In the genomic region with DNA sequence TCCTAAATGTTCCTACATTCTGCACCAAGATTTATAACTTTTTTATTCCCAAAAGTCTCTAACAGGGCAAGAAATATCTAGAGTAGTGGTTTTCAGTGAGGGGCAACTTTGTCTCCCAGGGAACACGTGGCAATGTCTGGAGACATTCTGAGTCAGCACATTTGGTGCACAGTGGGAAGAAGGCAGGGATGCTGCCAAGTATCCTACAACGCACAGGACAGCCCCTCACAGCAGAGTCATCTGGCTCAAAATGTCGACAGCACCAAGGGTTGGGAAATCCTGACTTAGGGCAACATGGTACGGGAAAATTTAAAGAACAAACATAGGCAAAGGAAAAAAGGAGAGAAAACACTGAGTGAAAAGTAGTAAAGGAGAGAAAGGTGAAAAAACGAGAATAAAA, we compare ENCODE assay signal across 24 cellular contexts.
DNase-seq lines count a peak whose midpoint lies in the region; ATAC-seq, FAIRE-seq and TF ChIP-seq lines count a peak whose summit lies in the region.
"Had no signal": no experiment of that assay in that cellular context is flagged by ENCODE, and none has a peak within 500 bp of the region (broad histone marks: within the 10 kb centered on the region; RNA-seq: fewer than 3 reads in every experiment).

No MANE protein-coding gene starts in this region.

- H3F3A ChIP-seq in smooth muscle cell (ENCODE audit: low read depth) = peaks cover 4% of the 10 kb centered on the region

- H3K4me1 ChIP-seq in astrocyte (ENCODE audit: insufficient read depth, low read length) = peaks cover 56% of the 10 kb centered on the region
- H3K4me1 ChIP-seq in smooth muscle cell (ENCODE audit: low read depth) = peaks cover 2% of the 10 kb centered on the region

- no peaks in the 10 kb centered on the region for H3K9me3 ChIP-seq in astrocyte (ENCODE audit: insufficient read depth, low read depth, low read length)
- no peaks in the 10 kb centered on the region for H3K9me3 ChIP-seq in smooth muscle cell (replicated peaks; ENCODE audit: low read depth)
- H3K9me3 ChIP-seq: BLaER1 treated with 17β-estradiol and CSF1 and Interleukin-3, amounts not matched to agents 10 nM and 100 nM; mucosa of descending colon; thoracic aorta had no signal

- H3K27ac ChIP-seq in astrocyte (ENCODE audit: low read depth, low read length) = peak overlapping the region; percentile 91
- peak overlapping the region; percentile 79 for H3K27ac ChIP-seq in smooth muscle cell (ENCODE audit: low read depth)
- H3K27ac ChIP-seq: BLaER1 treated with 17β-estradiol and CSF1 and Interleukin-3, amounts not matched to agents 10 nM and 100 nM; thoracic aorta had no signal

- H3K36me3 Mint-ChIP-seq in astrocyte (ENCODE audit: low read depth, unreplicated experiment) = peaks cover 15% of the 10 kb centered on the region

- H4K20me1 ChIP-seq in astrocyte (ENCODE audit: insufficient read depth, low read length) (no peaks in the 10 kb centered on the region), smooth muscle cell (ENCODE audit: low read depth) (peaks cover 7% of the 10 kb centered on the region)

- no peak overlapping the region for H3K4me3 Mint-ChIP-seq in astrocyte (ENCODE audit: unreplicated experiment)
- H3K4me3 Mint-ChIP-seq: IgD-negative memory B cell had no signal

- H3K79me2 ChIP-seq in astrocyte (ENCODE audit: insufficient read depth, low read length) (peaks cover 29% of the 10 kb centered on the region), smooth muscle cell (ENCODE audit: low read depth) (no peaks in the 10 kb centered on the region)

- H3K27me3 Mint-ChIP-seq in astrocyte (ENCODE audit: low read depth, unreplicated experiment) = no peaks in the 10 kb centered on the region
- H3K27me3 Mint-ChIP-seq: IgD-negative memory B cell had no signal

- FAIRE-seq in astrocyte (lab: Jason Lieb, UNC) = no peak
- no peak for FAIRE-seq in urothelium cell line (lab: Jason Lieb, UNC)
- FAIRE-seq: H1 had no signal

- H3K4me3 ChIP-seq in astrocyte (ENCODE audit: insufficient read depth, low read depth, low read length) = no peak overlapping the region
- no peak overlapping the region for H3K4me3 ChIP-seq in smooth muscle cell
- H3K4me3 ChIP-seq: BLaER1 treated with 17β-estradiol and CSF1 and Interleukin-3, amounts not matched to agents 10 nM and 100 nM; mucosa of descending colon; thoracic aorta had no signal

- no peak for TF ChIP-seq CTCF in astrocyte (IDR thresholded peaks at IDR 0.05; ENCODE audit: insufficient read depth, low read depth, low read length)
- TF ChIP-seq CTCF in smooth muscle cell (IDR thresholded peaks at IDR 0.05; ENCODE audit: borderline replicate concordance, insufficient read depth, poor library complexity, severe bottlenecking) = no peak

- H3K9ac ChIP-seq in astrocyte (ENCODE audit: low read length) (peak overlapping the region; percentile 36), smooth muscle cell (ENCODE audit: low read depth) (no peak overlapping the region)
- H3K9ac ChIP-seq: BLaER1 treated with 17β-estradiol and CSF1 and Interleukin-3, amounts not matched to agents 10 nM and 100 nM had no signal

- peak overlapping the region; percentile 62 for H3K27ac Mint-ChIP-seq in astrocyte (ENCODE audit: unreplicated experiment)

- 55% methylated on average over 5 of the region's 5 CpGs for WGBS in smooth muscle cell (ENCODE audit: low lambda C conversion rate)

- DNase-seq in HCEC 1CT (peak; percentile 72), astrocyte (ENCODE audit: low read depth) (peak; percentile 85), fibroblast of peridontal ligament (ENCODE audit: extremely low read depth) (peak; percentile 79), smooth muscle cell (lab: John Stamatoyannopoulos, UW; ENCODE audit: unreplicated experiment) (no peak), urothelium cell line (ENCODE audit: low spot score) (no peak), NCI-H128 (lab: John Stamatoyannopoulos, UW; ENCODE audit: unreplicated experiment) (no peak)
- DNase-seq: activated CD8-positive, alpha-beta memory T cell treated with anti-CD3 and anti-CD28 coated beads, Interleukin-2, amount 50 U/mL, for 4 hours; activated gamma-delta T cell; aorta; dermis blood vessel endothelial cell; mucosa of descending colon; MV-4-11; NCI-H2081 treated with DMSO at 0.1 percent for 48 hours; NCI-H524 treated with DMSO at 0.1 percent for 48 hours; nucleus accumbens; SHP77 treated with DMSO at 0.1 percent for 48 hours; stimulated activated CD4-positive, alpha-beta T cell treated with anti-CD3 and anti-CD28 coated beads, Interleukin-4, amount 100 ng/mL, for 4 hours; stimulated activated CD8-positive, alpha-beta memory T cell treated with anti-CD3 and anti-CD28 coated beads, Interleukin-4, amount 100 ng/mL, for 48 hours had no signal

- H3K27me3 ChIP-seq in astrocyte (ENCODE audit: insufficient read depth, low read length) = no peaks in the 10 kb centered on the region
- no peaks in the 10 kb centered on the region for H3K27me3 ChIP-seq in smooth muscle cell (ENCODE audit: low read depth)
- H3K27me3 ChIP-seq: BLaER1 treated with 17β-estradiol and CSF1 and Interleukin-3, amounts not matched to agents 10 nM and 100 nM had no signal

- H3K4me2 ChIP-seq in astrocyte (ENCODE audit: low read length) (no peak overlapping the region), smooth muscle cell (no peak overlapping the region)
- H3K4me2 ChIP-seq: BLaER1 treated with 17β-estradiol and CSF1 and Interleukin-3, amounts not matched to agents 10 nM and 100 nM had no signal

- no peaks in the 10 kb centered on the region for H3K9me3 Mint-ChIP-seq in astrocyte (ENCODE audit: unreplicated experiment)
- H3K9me3 Mint-ChIP-seq: IgD-negative memory B cell had no signal

- ATAC-seq in GM19452 (IDR thresholded peaks at IDR 0.05; ENCODE audit: unreplicated experiment) = no peak
- ATAC-seq: esophagus mucosa, mucosa of descending colon had no signal

- no peaks in the 10 kb centered on the region for H3K36me3 ChIP-seq in astrocyte (ENCODE audit: insufficient read depth, low read length)
- H3K36me3 ChIP-seq in smooth muscle cell (ENCODE audit: low read depth) = no peaks in the 10 kb centered on the region
- H3K36me3 ChIP-seq: thoracic aorta had no signal

- H3K4me1 Mint-ChIP-seq in astrocyte (ENCODE audit: low read depth, unreplicated experiment) = peaks cover 60% of the 10 kb centered on the region

- no peak overlapping the region for H2AFZ ChIP-seq in astrocyte (ENCODE audit: low read depth, low read length)
- no peak overlapping the region for H2AFZ ChIP-seq in smooth muscle cell (ENCODE audit: low read depth)

Comparison
In these comparisons a context has a peak if more than half of its experiments do, and no peak if none do; other contexts are left out.
1. DNase-seq: peak in HCEC 1CT (single experiment), astrocyte (single experiment) and fibroblast of peridontal ligament (single experiment); none in smooth muscle cell (single experiment), urothelium cell line (single experiment) and NCI-H128 (single experiment).